Comparison of ENCODE assay signal across 21 cellular contexts in genomic region chr10:130957423-130957822, GRCh38.
DNase-seq lines count a peak whose midpoint lies in the region; FAIRE-seq and TF ChIP-seq lines count a peak whose summit lies in the region.
"Had no signal": no experiment of that assay in that cellular context is flagged by ENCODE, and none has a peak within 500 bp of the region (broad histone marks: within the 10 kb centered on the region; RNA-seq: fewer than 3 reads in every experiment).

No MANE protein-coding gene starts in this region.

- no peaks in the 10 kb centered on the region for H3K36me3 ChIP-seq in H1 (ENCODE audit: control insufficient read depth in 2 of 4, insufficient read depth in 4 of 4, low read length in 3 of 4)
- H3K36me3 ChIP-seq in esophagus muscularis mucosa, result no peaks in the 10 kb centered on the region
- no peaks in the 10 kb centered on the region for H3K36me3 ChIP-seq in vagina
- H3K36me3 ChIP-seq: BLaER1 treated with 17β-estradiol and CSF1 and Interleukin-3, amounts not matched to agents 10 nM and 100 nM had no signal

- no peaks in the 10 kb centered on the region for H4K20me1 ChIP-seq in H1 (replicated peaks in 1 of 2; ENCODE audit: control insufficient read depth in 1 of 2, insufficient read depth in 2 of 2, low read length in 2 of 2)
- H4K20me1 ChIP-seq: BLaER1 treated with 17β-estradiol and CSF1 and Interleukin-3, amounts not matched to agents 10 nM and 100 nM had no signal

- TF ChIP-seq POLR2A in H1 (IDR thresholded peaks at IDR 0.05; ENCODE audit: control extremely low read depth in 1 of 2, low read depth in 2 of 2, low read length in 2 of 2), result no peak
- TF ChIP-seq POLR2A in esophagus muscularis mucosa (IDR thresholded peaks at IDR 0.05; ENCODE audit: low read depth), result no peak
- TF ChIP-seq POLR2A in vagina (IDR thresholded peaks at IDR 0.05), result no peak

- no peaks in the 10 kb centered on the region for H3K23me2 ChIP-seq in H1 (ENCODE audit: low read depth, low read length)

- TF ChIP-seq CTCF in H1 (IDR thresholded peaks at IDR 0.05; ENCODE audit: control extremely low read depth in 1 of 3, insufficient read depth in 1 of 3, low read depth in 1 of 3, low read length in 3 of 3) (no peak), esophagus muscularis mucosa (IDR thresholded peaks at IDR 0.05) (no peak), vagina (IDR thresholded peaks at IDR 0.05) (no peak)

- no peak overlapping the region for H4K8ac ChIP-seq in H1 (ENCODE audit: extremely low read depth, insufficient read depth, low read length)

- intact Hi-C loops in esophagus muscularis mucosa (cut with DNase I) (no loop called here), vagina (cut with DNase I) (no loop called here)

- no peaks in the 10 kb centered on the region for H3K27me3 ChIP-seq in H1 (replicated peaks in 1 of 4; ENCODE audit: control insufficient read depth in 3 of 4, extremely low read depth in 1 of 4, insufficient read depth in 3 of 4, low read length in 3 of 4)
- peaks cover 0 to 38% (median 0%) of the 10 kb centered on the region in 4 donors for H3K27me3 ChIP-seq in esophagus muscularis mucosa
- H3K27me3 ChIP-seq in vagina, result no peaks in the 10 kb centered on the region
- H3K27me3 ChIP-seq: BLaER1 treated with 17β-estradiol and CSF1 and Interleukin-3, amounts not matched to agents 10 nM and 100 nM had no signal

- no peak for FAIRE-seq in H1 (lab: Jason Lieb, UNC)
- FAIRE-seq: A549, D721Med, G401.6, GM12891, GM19239 had no signal

- DNase-seq in activated CD8-positive, alpha-beta memory T cell treated with anti-CD3 and anti-CD28 coated beads for 24 hours, result peak; percentile 11
- no peak for DNase-seq in activated CD8-positive, alpha-beta memory T cell treated with anti-CD3 and anti-CD28 coated beads, Interleukin-2, amount 50 U/mL, for 48 hours
- DNase-seq in H1 (ENCODE audit: low read depth in 1 of 2, low spot score in 2 of 2) (no peak), esophagus muscularis mucosa (ENCODE audit: extremely low spot score) (peak; percentile 26), vagina (ENCODE audit: extremely low spot score in 2 of 2) (peak; percentile 37 to 52), putamen (ENCODE audit: low spot score) (no peak)
- DNase-seq in stimulated activated CD4-positive, alpha-beta T cell treated with anti-CD3 and anti-CD28 coated beads, Interleukin-2, amount 100 ng/mL, for 48 hours, result no peak
- DNase-seq: AML-193; Caco-2; Calu3; CD4-positive, alpha-beta T cell; DMS79 treated with DMSO at 0.1 percent for 48 hours; GF-D8 had no signal

- H2BK120ac ChIP-seq in H1 (replicated peaks; ENCODE audit: low read depth, low read length), result no peak overlapping the region

- no peaks in the 10 kb centered on the region for H3K79me2 ChIP-seq in H1 (ENCODE audit: control insufficient read depth in 1 of 2, insufficient read depth in 2 of 2, low read length in 2 of 2)

- no peak overlapping the region for H3K56ac ChIP-seq in H1 (replicated peaks; ENCODE audit: insufficient read length, low read depth, low read length)

- H3K9me3 ChIP-seq in H1 (ENCODE audit: insufficient read depth in 2 of 2, low read depth in 1 of 2, low read length in 1 of 2), result no peaks in the 10 kb centered on the region
- no peaks in the 10 kb centered on the region for H3K9me3 ChIP-seq in esophagus muscularis mucosa
- no peaks in the 10 kb centered on the region for H3K9me3 ChIP-seq in vagina
- H3K9me3 ChIP-seq: A549, Caco-2 had no signal

- H4K5ac ChIP-seq in H1 (ENCODE audit: insufficient read length, low read depth, low read length), result no peak overlapping the region

- H3K23ac ChIP-seq in H1 (ENCODE audit: insufficient read length), result no peak overlapping the region

- H3K4me3 ChIP-seq in H1 (ENCODE audit: extremely low read depth in 1 of 4, insufficient read depth in 2 of 4, low read depth in 3 of 4, low read length in 4 of 4) (no peak overlapping the region), esophagus muscularis mucosa (no peak overlapping the region), vagina (no peak overlapping the region)
- H3K4me3 ChIP-seq: A549; BLaER1 treated with 17β-estradiol and CSF1 and Interleukin-3, amounts not matched to agents 10 nM and 100 nM had no signal

- no peak for TF ChIP-seq RAD21 in H1 (IDR thresholded peaks at IDR 0.05 in 1 of 2, conservative IDR thresholded peaks at IDR 0.05 in 1 of 2; ENCODE audit: low read depth in 2 of 2, low read length in 2 of 2)

- H3K4me2 ChIP-seq in H1 (ENCODE audit: insufficient read depth in 1 of 2, low read depth in 2 of 2, low read length in 2 of 2), result no peak overlapping the region
- H3K4me2 ChIP-seq: A549; BLaER1 treated with 17β-estradiol and CSF1 and Interleukin-3, amounts not matched to agents 10 nM and 100 nM had no signal

- H2AFZ ChIP-seq in H1 (ENCODE audit: low read length), result no peak overlapping the region

- no peak overlapping the region for H2BK20ac ChIP-seq in H1 (ENCODE audit: low read length)

- H2BK12ac ChIP-seq in H1 (ENCODE audit: low read depth, low read length), result no peak overlapping the region

- POLR2A ChIA-PET in H1 (lab: Charles Lee; ENCODE audit: partially characterized antibody), result no interaction called here

- no peak overlapping the region for H3K27ac ChIP-seq in H1 (ENCODE audit: low read depth, low read length)
- no peak overlapping the region for H3K27ac ChIP-seq in esophagus muscularis mucosa (replicated peaks in 1 of 4)
- H3K27ac ChIP-seq in vagina, result no peak overlapping the region
- H3K27ac ChIP-seq: 22Rv1; A549; BLaER1 treated with 17β-estradiol and CSF1 and Interleukin-3, amounts not matched to agents 10 nM and 100 nM; C4-2B had no signal

- CTCF ChIA-PET in H1 (lab: Charles Lee; ENCODE audit: partially characterized antibody), result interaction anchor here (1.7 to 1.8 kb wide), 2 partner anchors 12 to 127 kb away, joined by 3 to 10 read pairs; no protein-coding TSS in a partner anchor

- no peak overlapping the region for H2AK5ac ChIP-seq in H1 (ENCODE audit: low read depth, low read length)

- no peak overlapping the region for H2BK5ac ChIP-seq in H1 (ENCODE audit: low read depth, low read length)

- H3K79me1 ChIP-seq in H1 (ENCODE audit: low read depth, low read length), result no peaks in the 10 kb centered on the region

- H4K91ac ChIP-seq in H1 (replicated peaks; ENCODE audit: insufficient read length, low read length), result no peak overlapping the region

- H3K18ac ChIP-seq in H1 (ENCODE audit: extremely low read depth, low read length), result no peak overlapping the region

- H2BK15ac ChIP-seq in H1 (ENCODE audit: low read length), result 0 out of 2 replicates have a peak overlapping the region, but pooled peaks have one; percentile 29

- TF ChIP-seq EP300 in H1 (IDR thresholded peaks at IDR 0.05; ENCODE audit: borderline replicate concordance in 1 of 2, low read depth in 2 of 2, low read length in 2 of 2) (no peak), esophagus muscularis mucosa (IDR thresholded peaks at IDR 0.05) (no peak)

- H3K4ac ChIP-seq in H1 (replicated peaks; ENCODE audit: insufficient read length, low read depth, low read length), result no peak overlapping the region

- WGBS in H1 (ENCODE audit: extremely low coverage in 1 of 2, insufficient coverage in 1 of 2, insufficient read length in 1 of 2, insufficient replicate concordance in 2 of 2, low coverage in 1 of 2, low lambda C conversion rate in 2 of 2, missing lambda C conversion rate in 1 of 2), 2 experiments, result 89% methylated on average over 5 of the region's 5 CpGs; no CpG with 5 or more reads in 1 of the 2 experiments
- 55% methylated on average over 5 of the region's 5 CpGs for WGBS in esophagus muscularis mucosa

- H3K4me1 ChIP-seq in H1 (replicated peaks in 1 of 4; ENCODE audit: control insufficient read depth in 3 of 4, insufficient read depth in 4 of 4, low read length in 3 of 4) (peaks cover 0 to 4% (median 0%) of the 10 kb centered on the region in 4 experiments; a peak in 2 of 7 replicates), esophagus muscularis mucosa (no peaks in the 10 kb centered on the region), vagina (no peaks in the 10 kb centered on the region)
- H3K4me1 ChIP-seq: A549, Caco-2 had no signal

- H3K9ac ChIP-seq in H1 (replicated peaks in 1 of 4; ENCODE audit: extremely low read depth in 1 of 4, low read depth in 3 of 4, low read length in 3 of 4), result no peak overlapping the region
- H3K9ac ChIP-seq: BLaER1 treated with 17β-estradiol and CSF1 and Interleukin-3, amounts not matched to agents 10 nM and 100 nM had no signal

- H3K14ac ChIP-seq in H1 (ENCODE audit: insufficient read length), result no peak overlapping the region

TF ChIP-seq in H1, 55 proteins besides CTCF, POLR2A, EP300 and RAD21 (continues in another document):
- no peak for TF ChIP-seq MAFK (IDR thresholded peaks at IDR 0.05; ENCODE audit: low read depth, low read length)
- TF ChIP-seq ATF3 (IDR thresholded peaks at IDR 0.05; ENCODE audit: insufficient read depth, low read depth, low read length), result no peak

Comparison
In these comparisons a context has a peak if more than half of its experiments do, and no peak if none do; other contexts are left out.
1. DNase-seq: peak in activated CD8-positive, alpha-beta memory T cell treated with anti-CD3 and anti-CD28 coated beads for 24 hours (single experiment), esophagus muscularis mucosa (single experiment) and vagina (2 of 2); none in activated CD8-positive, alpha-beta memory T cell treated with anti-CD3 and anti-CD28 coated beads, Interleukin-2, amount 50 U/mL, for 48 hours (single experiment), H1 (0 of 2), putamen (single experiment) and stimulated activated CD4-positive, alpha-beta T cell treated with anti-CD3 and anti-CD28 coated beads, Interleukin-2, amount 100 ng/mL, for 48 hours (0 of 2).